ENCODE assay signal across 13 cellular contexts in the genomic region with DNA sequence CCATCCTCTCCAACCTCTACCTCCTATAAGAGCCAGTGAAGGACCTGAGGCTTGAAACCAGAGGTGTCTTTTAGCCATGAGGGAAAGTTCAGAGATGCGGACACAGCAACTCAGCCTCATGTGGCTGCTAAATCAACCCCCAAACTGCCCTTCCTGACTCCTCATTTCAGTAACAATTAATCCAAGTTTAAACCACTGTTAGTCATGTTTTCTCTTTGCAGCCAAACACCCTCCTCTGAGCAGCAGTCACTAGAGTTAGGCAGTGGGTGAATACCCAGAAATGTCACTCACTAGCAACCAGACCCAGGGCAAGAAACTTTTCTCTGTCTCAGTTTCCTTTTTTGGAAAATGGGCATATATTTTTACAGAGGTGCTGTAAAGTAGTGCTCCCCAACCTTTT.
A peak's percentile ranks its signal among the peaks of the same experiment; 100 is the strongest.
DNase-seq lines count a peak whose midpoint lies in the region; ATAC-seq and TF ChIP-seq lines count a peak whose summit lies in the region.
"Had no signal": no experiment of that assay in that cellular context is flagged by ENCODE, and none has a peak within 500 bp of the region (broad histone marks: within the 10 kb centered on the region; RNA-seq: fewer than 3 reads in every experiment).

No MANE protein-coding gene starts in this region.

- no peaks in the 10 kb centered on the region for H3K9me3 Mint-ChIP-seq in activated T-cell treated with anti-CD3 and anti-CD28 coated beads, Interleukin-2, amount 50 U/mL, for 24 hours
- no peaks in the 10 kb centered on the region for H3K9me3 Mint-ChIP-seq in stimulated activated effector memory CD8-positive, alpha-beta T cell treated with anti-CD3 and anti-CD28 coated beads, Interleukin-12 subunit alpha, Interleukin-12 subunit beta, amount 100 ng/mL, for 72 hours
- H3K9me3 Mint-ChIP-seq: CD4-positive, alpha-beta T cell had no signal

- no peak overlapping the region for H3K4me3 Mint-ChIP-seq in activated T-cell treated with anti-CD3 and anti-CD28 coated beads, Interleukin-2, amount 50 U/mL, for 24 hours
- no peak overlapping the region for H3K4me3 Mint-ChIP-seq in stimulated activated effector memory CD8-positive, alpha-beta T cell treated with anti-CD3 and anti-CD28 coated beads, Interleukin-12 subunit alpha, Interleukin-12 subunit beta, amount 100 ng/mL, for 72 hours
- H3K4me3 Mint-ChIP-seq: CD4-positive, alpha-beta T cell had no signal

- peak; percentile 64 for ATAC-seq in HG03354 (IDR thresholded peaks at IDR 0.05; ENCODE audit: poor library complexity, severe bottlenecking, unreplicated experiment)
- ATAC-seq in stimulated activated effector memory CD8-positive, alpha-beta T cell treated with anti-CD3 and anti-CD28 coated beads, Interleukin-12 subunit alpha, Interleukin-12 subunit beta, amount 100 ng/mL, for 72 hours, result peak; percentile 40
- ATAC-seq: K562 had no signal

- peak overlapping the region; percentile 10 for H3K27ac Mint-ChIP-seq in activated T-cell treated with anti-CD3 and anti-CD28 coated beads, Interleukin-2, amount 50 U/mL, for 24 hours
- no peak overlapping the region for H3K27ac Mint-ChIP-seq in stimulated activated effector memory CD8-positive, alpha-beta T cell treated with anti-CD3 and anti-CD28 coated beads, Interleukin-12 subunit alpha, Interleukin-12 subunit beta, amount 100 ng/mL, for 72 hours
- H3K27ac Mint-ChIP-seq: CD4-positive, alpha-beta T cell had no signal

- DNase-seq in activated T-cell treated with anti-CD3 and anti-CD28 coated beads, Interleukin-2, amount 50 U/mL, for 24 hours, result no peak
- DNase-seq in activated T-cell treated with anti-CD3 and anti-CD28 coated beads, Interleukin-2, amount 50 U/mL, for 1 hour, result no peak
- peak; percentile 62 for DNase-seq in astrocyte of the spinal cord (ENCODE audit: low read depth, low spot score)
- DNase-seq in stimulated activated effector memory CD8-positive, alpha-beta T cell treated with anti-CD3 and anti-CD28 coated beads, Interleukin-12 subunit alpha, Interleukin-12 subunit beta, amount 100 ng/mL, for 72 hours (ENCODE audit: low spot score in 2 of 2), result no peak
- DNase-seq in midbrain (lab: John Stamatoyannopoulos, UW), result no peak
- no peak for DNase-seq in DMS53 treated with DMSO at 0.1 percent for 48 hours (lab: John Stamatoyannopoulos, UW; ENCODE audit: unreplicated experiment)
- DNase-seq in caudate nucleus (lab: John Stamatoyannopoulos, UW), result no peak
- DNase-seq: activated naive CD4-positive, alpha-beta T cell; CD4-positive, alpha-beta T cell; DMS79; NCI-H510A had no signal

- H3K4me3 ChIP-seq in astrocyte of the spinal cord (ENCODE audit: low read depth, low read length), result no peak overlapping the region
- H3K4me3 ChIP-seq: K562 had no signal

- in situ Hi-C loops in astrocyte of the spinal cord (cut with HindIII; ENCODE audit: low sequenced_read_pairs), result no loop called here

- H3K27me3 Mint-ChIP-seq in activated T-cell treated with anti-CD3 and anti-CD28 coated beads, Interleukin-2, amount 50 U/mL, for 24 hours, result no peaks in the 10 kb centered on the region
- H3K27me3 Mint-ChIP-seq: CD4-positive, alpha-beta T cell had no signal

- peaks cover 29% of the 10 kb centered on the region for H3K4me1 Mint-ChIP-seq in activated T-cell treated with anti-CD3 and anti-CD28 coated beads, Interleukin-2, amount 50 U/mL, for 24 hours (ENCODE audit: low read depth)
- no peaks in the 10 kb centered on the region for H3K4me1 Mint-ChIP-seq in stimulated activated effector memory CD8-positive, alpha-beta T cell treated with anti-CD3 and anti-CD28 coated beads, Interleukin-12 subunit alpha, Interleukin-12 subunit beta, amount 100 ng/mL, for 72 hours

- TF ChIP-seq CTCF in astrocyte of the spinal cord (IDR thresholded peaks at IDR 0.05; ENCODE audit: low read depth, low read length), result no peak

- no peaks in the 10 kb centered on the region for H3K36me3 Mint-ChIP-seq in activated T-cell treated with anti-CD3 and anti-CD28 coated beads, Interleukin-2, amount 50 U/mL, for 24 hours (ENCODE audit: low read depth)
- H3K36me3 Mint-ChIP-seq in stimulated activated effector memory CD8-positive, alpha-beta T cell treated with anti-CD3 and anti-CD28 coated beads, Interleukin-12 subunit alpha, Interleukin-12 subunit beta, amount 100 ng/mL, for 72 hours, result no peaks in the 10 kb centered on the region

- no peak overlapping the region for H3K27ac ChIP-seq in caudate nucleus (ENCODE audit: low read depth, low read length)
